ENCODE assay signal across 1 cellular context in the genomic region with DNA sequence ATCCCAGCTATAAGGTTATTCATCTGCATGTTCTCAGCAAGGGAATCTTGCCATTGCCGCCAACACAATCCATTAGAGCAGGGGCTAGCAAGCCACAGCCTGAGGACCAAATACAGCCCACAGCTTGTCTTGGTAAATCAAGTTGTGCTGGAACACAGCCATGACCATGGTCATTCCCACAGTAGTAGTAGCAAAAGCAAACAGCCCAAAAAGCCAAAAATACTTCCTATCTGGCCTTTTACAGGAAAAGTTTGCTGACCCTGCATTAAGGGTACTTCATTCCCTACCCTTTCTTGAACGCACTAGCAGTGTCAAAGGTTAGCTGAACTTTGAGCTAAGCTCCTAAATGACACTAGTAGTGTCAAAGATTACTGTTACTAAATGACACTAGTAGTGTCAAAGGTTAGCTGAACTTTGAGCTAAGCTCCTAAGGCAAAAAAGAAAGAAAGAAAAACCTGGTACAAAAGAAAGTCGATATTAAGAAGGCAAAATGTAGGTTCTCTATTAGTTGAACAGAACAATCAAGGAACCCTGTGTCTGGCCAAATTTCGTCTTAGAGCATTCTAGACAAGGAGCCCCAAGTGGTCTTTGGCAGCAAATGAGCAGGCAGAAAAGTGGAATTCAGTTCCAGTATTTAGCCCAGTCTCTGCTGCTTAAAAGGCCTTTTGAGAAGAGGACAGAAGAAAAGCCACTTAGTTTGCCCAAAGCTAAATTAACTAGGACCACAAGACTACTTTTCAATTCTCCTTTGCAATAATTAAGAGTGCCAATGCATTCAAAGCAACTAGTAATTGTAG.
A peak's percentile ranks its signal among the peaks of the same experiment; 100 is the strongest.
TF ChIP-seq lines count a peak whose summit lies in the region.

No MANE protein-coding gene starts in this region.

TF ChIP-seq in IMR-90, 13 proteins besides CTCF, POLR2A, EP300 and RAD21:
- no peak for TF ChIP-seq SMC3 (IDR thresholded peaks at IDR 0.05; ENCODE audit: low read depth, low read length)
- TF ChIP-seq MAFK (IDR thresholded peaks at IDR 0.05; ENCODE audit: low read depth, low read length), result peak; percentile 42
